31 cellular contexts compared by ENCODE assay signal in the genomic region with DNA sequence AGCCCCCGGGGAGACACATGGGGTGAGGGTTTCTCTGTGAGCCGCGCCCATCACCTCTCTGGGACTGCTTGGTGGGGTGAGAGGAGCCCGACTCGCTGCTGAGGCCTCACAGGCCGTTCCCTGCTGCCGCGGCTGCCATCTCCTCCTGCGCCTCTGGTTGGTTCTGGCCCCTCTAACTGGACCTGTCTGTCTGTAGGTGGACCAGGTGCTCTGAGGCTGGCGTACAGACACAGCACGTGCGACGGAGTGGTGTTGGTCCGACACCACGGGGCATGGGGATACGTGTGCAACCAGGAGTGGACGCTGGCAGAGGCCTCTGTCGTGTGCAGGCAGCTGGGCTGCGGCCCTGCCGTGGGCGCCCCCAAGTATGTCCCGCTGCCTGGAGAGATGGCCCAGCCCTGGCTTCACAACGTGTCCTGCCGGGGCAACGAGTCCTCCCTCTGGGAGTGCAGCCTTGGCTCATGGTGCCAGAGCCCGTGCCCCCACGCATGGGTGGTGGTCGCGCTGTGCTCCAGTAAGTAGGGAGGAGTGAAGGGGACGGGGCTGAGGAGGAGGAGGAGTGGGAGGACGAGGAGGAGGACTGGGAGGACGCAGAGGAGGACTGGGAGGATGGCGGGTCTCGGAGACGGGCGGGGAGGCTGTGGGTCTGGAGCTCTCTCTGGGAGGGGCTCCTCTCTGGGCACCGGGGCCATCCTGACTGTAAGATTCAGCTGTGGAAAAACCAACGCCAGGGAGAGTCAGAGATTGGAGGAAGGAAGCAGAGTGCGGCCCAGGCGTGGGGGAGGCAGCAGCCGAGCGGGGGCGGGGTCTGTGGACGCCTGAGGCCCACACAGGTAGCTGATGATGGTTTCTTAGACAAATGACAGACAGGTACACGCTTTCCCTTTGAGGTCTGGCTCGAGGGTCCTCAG. TPM values are rescaled to one million over a fixed set of nuclear protein-coding genes. Genes with fewer than 3 reads are reported as not detected.
A peak's percentile ranks its signal among the peaks of the same experiment; 100 is the strongest.
DNase-seq lines count a peak whose midpoint lies in the region; ATAC-seq, FAIRE-seq and TF ChIP-seq lines count a peak whose summit lies in the region.
"Had no signal": no experiment of that assay in that cellular context is flagged by ENCODE, and none has a peak within 500 bp of the region (broad histone marks: within the 10 kb centered on the region; RNA-seq: fewer than 3 reads in every experiment).

No MANE protein-coding gene starts in this region.

- H4K91ac ChIP-seq in IMR-90 (ENCODE audit: insufficient read depth, low read depth, low read length), result no peak overlapping the region

- H3K4ac ChIP-seq in IMR-90 (ENCODE audit: low read depth, low read length), result no peak overlapping the region

- no peak overlapping the region for H4K8ac ChIP-seq in IMR-90 (ENCODE audit: low read depth in 2 of 2, low read length in 2 of 2)

- H3K36me3 ChIP-seq in IMR-90 (ENCODE audit: control insufficient read depth, insufficient read depth, low read length), result no peaks in the 10 kb centered on the region
- H3K36me3 ChIP-seq: brain microvascular endothelial cell had no signal

- no peak overlapping the region for H3K9ac ChIP-seq in IMR-90 (ENCODE audit: low read depth, low read length)

- TF ChIP-seq RAD21 in IMR-90 (IDR thresholded peaks at IDR 0.05; ENCODE audit: low read length), result no peak

- no peaks in the 10 kb centered on the region for H3K27me3 ChIP-seq in IMR-90 (ENCODE audit: control insufficient read depth, insufficient read depth, low read length)
- H3K27me3 ChIP-seq: brain microvascular endothelial cell had no signal

- H3K4me3 Mint-ChIP-seq in activated CD4-positive, alpha-beta T cell treated with anti-CD3 and anti-CD28 coated beads, Interleukin-2, amount 10 ng/mL, durations not matched to agents 24 days and 14 days, result no peak overlapping the region
- H3K4me3 Mint-ChIP-seq in stimulated activated effector memory CD8-positive, alpha-beta T cell treated with anti-CD3 and anti-CD28 coated beads, Interleukin-12 subunit alpha, Interleukin-12 subunit beta, amount 100 ng/mL, for 72 hours, result peak overlapping the region; percentile 81
- H3K4me3 Mint-ChIP-seq: activated B cell treated with CpG ODN at 0.5 μM for 24 hours; activated CD4-positive, alpha-beta memory T cell treated with anti-CD3 and anti-CD28 coated beads, Interleukin-2, amount 10 ng/mL, durations not matched to agents 7 days and 5 days; activated naive CD4-positive, alpha-beta T cell treated with anti-CD3 and anti-CD28 coated beads, Interleukin-2, amount 50 U/mL, for 24 hours; H9; naive thymus-derived CD4-positive, alpha-beta T cell had no signal

- TF ChIP-seq POLR2A in IMR-90 (IDR thresholded peaks at IDR 0.05; ENCODE audit: low read depth, low read length), result no peak

- no peak overlapping the region for H2AK9ac ChIP-seq in IMR-90 (replicated peaks; ENCODE audit: low read depth, low read length, poor library complexity)

- no peaks in the 10 kb centered on the region for H3K4me1 ChIP-seq in IMR-90 (ENCODE audit: control insufficient read depth, insufficient read depth, low read length)
- H3K4me1 ChIP-seq: Caco-2 had no signal

- H3K4me1 Mint-ChIP-seq in activated CD4-positive, alpha-beta T cell treated with anti-CD3 and anti-CD28 coated beads, Interleukin-2, amount 10 ng/mL, durations not matched to agents 24 days and 14 days, result no peaks in the 10 kb centered on the region
- peaks cover 34% of the 10 kb centered on the region for H3K4me1 Mint-ChIP-seq in stimulated activated effector memory CD8-positive, alpha-beta T cell treated with anti-CD3 and anti-CD28 coated beads, Interleukin-12 subunit alpha, Interleukin-12 subunit beta, amount 100 ng/mL, for 72 hours
- H3K4me1 Mint-ChIP-seq: activated B cell treated with CpG ODN at 0.5 μM for 24 hours; activated naive CD4-positive, alpha-beta T cell treated with anti-CD3 and anti-CD28 coated beads, Interleukin-2, amount 50 U/mL, for 24 hours; H9 had no signal

- TF ChIP-seq CTCF in IMR-90 (conservative IDR thresholded peaks at IDR 0.05; ENCODE audit: low read depth, low read length), result no peak
- no peak for TF ChIP-seq CTCF in D721Med (IDR thresholded peaks at IDR 0.05; ENCODE audit: insufficient read depth, missing control alignments)

- no peak overlapping the region for H4K5ac ChIP-seq in IMR-90 (ENCODE audit: low read depth, low read length)

- H2AFZ ChIP-seq in IMR-90 (replicated peaks; ENCODE audit: low read length, poor library complexity), result peak overlapping the region; percentile 14

- no peak overlapping the region for H2BK5ac ChIP-seq in IMR-90 (ENCODE audit: low read depth, low read length, poor library complexity, severe bottlenecking)

- BruUV-seq in IMR-90 (replicated peaks; lab: Mats Ljungman, UMichigan), result no TSS peak

- H3K56ac ChIP-seq in IMR-90 (ENCODE audit: extremely low read depth, insufficient read depth, low read length), result no peak overlapping the region

- in situ Hi-C loops in IMR-90 (cut with MboI; ENCODE audit: low sequenced_read_pairs), result no loop called here

- no peak overlapping the region for H2BK120ac ChIP-seq in IMR-90 (ENCODE audit: low read depth, low read length)

- dilution Hi-C loops in IMR-90 (cut with HindIII; ENCODE audit: low sequenced_read_pairs, unreplicated experiment), result no loop called here

- WGBS in IMR-90 (ENCODE audit: extremely low coverage in 2 of 2, insufficient read length in 1 of 2), 2 experiments, result 83% methylated on average over 24 of the region's 46 CpGs; no CpG with 5 or more reads in 1 of the 2 experiments

- no peak overlapping the region for H3K4me3 ChIP-seq in IMR-90 (ENCODE audit: insufficient read depth, low read depth, low read length)

- H3K79me1 ChIP-seq in IMR-90 (ENCODE audit: low read depth in 1 of 2, low read length in 2 of 2), result no peaks in the 10 kb centered on the region

- no peak overlapping the region for H3K23ac ChIP-seq in IMR-90 (ENCODE audit: low read depth, low read length)

- H4K20me1 ChIP-seq in IMR-90 (ENCODE audit: insufficient read depth, low read length), result no peaks in the 10 kb centered on the region

- H2AK5ac ChIP-seq in IMR-90 (ENCODE audit: low read depth, low read length), result no peak overlapping the region

- no peak for FAIRE-seq in D721Med (lab: Jason Lieb, UNC)

- no peak overlapping the region for H2BK15ac ChIP-seq in IMR-90 (ENCODE audit: low read depth, low read length)

- H3K9me3 Mint-ChIP-seq in activated CD4-positive, alpha-beta T cell treated with anti-CD3 and anti-CD28 coated beads, Interleukin-2, amount 10 ng/mL, durations not matched to agents 24 days and 14 days, result no peaks in the 10 kb centered on the region
- no peaks in the 10 kb centered on the region for H3K9me3 Mint-ChIP-seq in stimulated activated effector memory CD8-positive, alpha-beta T cell treated with anti-CD3 and anti-CD28 coated beads, Interleukin-12 subunit alpha, Interleukin-12 subunit beta, amount 100 ng/mL, for 72 hours
- H3K9me3 Mint-ChIP-seq: activated B cell treated with CpG ODN at 0.5 μM for 24 hours; activated CD4-positive, alpha-beta memory T cell treated with anti-CD3 and anti-CD28 coated beads, Interleukin-2, amount 10 ng/mL, durations not matched to agents 7 days and 5 days; activated naive CD4-positive, alpha-beta T cell treated with anti-CD3 and anti-CD28 coated beads, Interleukin-2, amount 50 U/mL, for 24 hours; naive thymus-derived CD4-positive, alpha-beta T cell had no signal

- peak; percentile 47 for DNase-seq in activated CD4-positive, alpha-beta T cell treated with anti-CD3 and anti-CD28 coated beads, Interleukin-2, amount 10 ng/mL, durations not matched to agents 24 days and 14 days
- no peak for DNase-seq in activated CD4-positive, alpha-beta T cell treated with anti-CD3 and anti-CD28 coated beads, Interleukin-2, amount 50 U/mL, for 4 hours
- no peak for DNase-seq in IMR-90
- peak; percentile 11 for DNase-seq in left kidney (ENCODE audit: low read depth, low spot score)
- DNase-seq in stimulated activated effector memory CD8-positive, alpha-beta T cell treated with anti-CD3 and anti-CD28 coated beads, Interleukin-12 subunit alpha, Interleukin-12 subunit beta, amount 100 ng/mL, for 72 hours (ENCODE audit: low spot score in 2 of 2), result peak in 1 of 2 donors; percentile 42
- no peak for DNase-seq in D721Med (ENCODE audit: insufficient read length, low spot score)
- DNase-seq in MV-4-11 (lab: John Stamatoyannopoulos, UW), result no peak
- DNase-seq: activated B cell treated with CpG ODN at 0.5 μM for 24 hours; activated CD8-positive, alpha-beta memory T cell treated with anti-CD3 and anti-CD28 coated beads, Interleukin-2, amount 50 U/mL, for 4 hours; amygdala; brain microvascular endothelial cell; Caco-2; DMS79 treated with DMSO at 0.1 percent for 48 hours; effector CD4-positive, alpha-beta T cell; GDM1; H9; hippocampal formation; midbrain; naive thymus-derived CD4-positive, alpha-beta T cell; NCI-H1694; NCI-H82; stimulated activated CD4-positive, alpha-beta T cell treated with anti-CD3 and anti-CD28 coated beads, Interleukin-4, amount 100 ng/mL, for 24 hours; trophoblast cell had no signal

- H3K14ac ChIP-seq in IMR-90 (replicated peaks; ENCODE audit: low read depth, low read length), result no peak overlapping the region

- ATAC-seq in IMR-90 (ENCODE audit: low read depth) (no peak), HG03135 (IDR thresholded peaks at IDR 0.05; ENCODE audit: unreplicated experiment) (no peak)
- ATAC-seq in stimulated activated effector memory CD8-positive, alpha-beta T cell treated with anti-CD3 and anti-CD28 coated beads, Interleukin-12 subunit alpha, Interleukin-12 subunit beta, amount 100 ng/mL, for 72 hours, result no peak
- ATAC-seq: left lobe of liver; naive thymus-derived CD4-positive, alpha-beta T cell had no signal

- H3K27ac Mint-ChIP-seq in activated CD4-positive, alpha-beta T cell treated with anti-CD3 and anti-CD28 coated beads, Interleukin-2, amount 10 ng/mL, durations not matched to agents 24 days and 14 days, result no peak overlapping the region
- peak overlapping the region; percentile 46 for H3K27ac Mint-ChIP-seq in stimulated activated effector memory CD8-positive, alpha-beta T cell treated with anti-CD3 and anti-CD28 coated beads, Interleukin-12 subunit alpha, Interleukin-12 subunit beta, amount 100 ng/mL, for 72 hours
- H3K27ac Mint-ChIP-seq: activated B cell treated with CpG ODN at 0.5 μM for 24 hours; activated CD4-positive, alpha-beta memory T cell treated with anti-CD3 and anti-CD28 coated beads, Interleukin-2, amount 10 ng/mL, durations not matched to agents 7 days and 5 days; activated naive CD4-positive, alpha-beta T cell treated with anti-CD3 and anti-CD28 coated beads, Interleukin-2, amount 50 U/mL, for 24 hours; H9; naive thymus-derived CD4-positive, alpha-beta T cell had no signal

- no peak overlapping the region for H2BK20ac ChIP-seq in IMR-90 (ENCODE audit: low read depth, low read length)

- no peak overlapping the region for H3K18ac ChIP-seq in IMR-90 (ENCODE audit: low read depth, low read length)

- H3K4me2 ChIP-seq in IMR-90 (ENCODE audit: low read depth, low read length), result no peak overlapping the region

- POLR2A ChIA-PET in IMR-90 (lab: Charles Lee; ENCODE audit: unreplicated experiment), result no interaction called here

- intact Hi-C loops in activated CD4-positive, alpha-beta T cell treated with anti-CD3 and anti-CD28 coated beads, Interleukin-2, amount 10 ng/mL, durations not matched to agents 24 days and 14 days (cut with micrococcal nuclease), result no loop called here
- intact Hi-C loops in IMR-90 (cut with micrococcal nuclease), result no loop called here

- no peaks in the 10 kb centered on the region for H3K27me3 Mint-ChIP-seq in activated CD4-positive, alpha-beta T cell treated with anti-CD3 and anti-CD28 coated beads, Interleukin-2, amount 10 ng/mL, durations not matched to agents 24 days and 14 days
- H3K27me3 Mint-ChIP-seq: activated B cell treated with CpG ODN at 0.5 μM for 24 hours; activated naive CD4-positive, alpha-beta T cell treated with anti-CD3 and anti-CD28 coated beads, Interleukin-2, amount 50 U/mL, for 24 hours; naive thymus-derived CD4-positive, alpha-beta T cell had no signal

- CTCF ChIA-PET in IMR-90 (lab: Yijun Ruan, JAX), result no interaction called here

- no peak overlapping the region for H3K27ac ChIP-seq in IMR-90 (ENCODE audit: insufficient read depth, low read length)
- H3K27ac ChIP-seq: brain microvascular endothelial cell, C4-2B had no signal

- no peaks in the 10 kb centered on the region for H3K36me3 Mint-ChIP-seq in activated CD4-positive, alpha-beta T cell treated with anti-CD3 and anti-CD28 coated beads, Interleukin-2, amount 10 ng/mL, durations not matched to agents 24 days and 14 days (ENCODE audit: low read depth)
- peaks cover 61% of the 10 kb centered on the region for H3K36me3 Mint-ChIP-seq in stimulated activated effector memory CD8-positive, alpha-beta T cell treated with anti-CD3 and anti-CD28 coated beads, Interleukin-12 subunit alpha, Interleukin-12 subunit beta, amount 100 ng/mL, for 72 hours
- H3K36me3 Mint-ChIP-seq: activated naive CD4-positive, alpha-beta T cell treated with anti-CD3 and anti-CD28 coated beads, Interleukin-2, amount 50 U/mL, for 24 hours had no signal

- no peaks in the 10 kb centered on the region for H3K9me3 ChIP-seq in IMR-90 (ENCODE audit: control insufficient read depth, insufficient read depth, low read length)
- H3K9me3 ChIP-seq: Caco-2 had no signal

- no peaks in the 10 kb centered on the region for H3K9me1 ChIP-seq in IMR-90 (ENCODE audit: insufficient read depth, low read length)

RNA-seq across cellular contexts. Expression of a gene that starts 2.6 kb away (rescaled TPM):
- total RNA-seq in activated CD4-positive, alpha-beta T cell treated with anti-CD3 and anti-CD28 coated beads, Interleukin-2, amount 10 ng/mL, durations not matched to agents 24 days and 14 days, result 0.76 and 0.77 TPM in 2 replicates
- total RNA-seq in IMR-90 (2012; rRNA removed), result 0.28 and 0.54 TPM in 2 replicates
- polyA plus RNA-seq in IMR-90 (2012; rRNA removed), result 1.5 and 2.1 TPM in 2 replicates
- 0.25 and 0.37 TPM in 2 replicates for polyA plus RNA-seq in IMR-90 (2012; cell fraction: cytosol; rRNA removed)
- polyA plus RNA-seq in IMR-90 (2012; cell fraction: nucleus; rRNA removed; ENCODE audit: low replicate concordance), result 17.8 and 19.7 TPM in 2 replicates
- total RNA-seq: A172 had no signal

RNA-seq across cellular contexts. Expression of a gene that starts 31.9 kb away (rescaled TPM):
- total RNA-seq in activated CD4-positive, alpha-beta T cell treated with anti-CD3 and anti-CD28 coated beads, Interleukin-2, amount 10 ng/mL, durations not matched to agents 24 days and 14 days, result not detected in 2 replicates
- 0.28 and 0.36 TPM in 2 replicates for total RNA-seq in IMR-90 (2012; rRNA removed)
- polyA plus RNA-seq in IMR-90 (2012; rRNA removed), result 2.3 and 2.4 TPM in 2 replicates
- 1.4 and 2.4 TPM in 2 replicates for polyA plus RNA-seq in IMR-90 (2012; cell fraction: cytosol; rRNA removed)
- 0.46 and 1.0 TPM in 2 replicates for polyA plus RNA-seq in IMR-90 (2012; cell fraction: nucleus; rRNA removed; ENCODE audit: low replicate concordance)
- total RNA-seq: A172; activated B cell treated with CpG ODN at 0.5 μM for 24 hours; activated CD4-positive, alpha-beta memory T cell treated with anti-CD3 and anti-CD28 coated beads, Interleukin-2, amount 10 ng/mL, durations not matched to agents 7 days and 5 days; Caco-2; naive thymus-derived CD4-positive, alpha-beta T cell; pulmonary artery endothelial cell; SK-MEL-5 had no signal

Comparison
In these comparisons a context has a peak if more than half of its experiments do, and no peak if none do; other contexts are left out.
1. DNase-seq: peak in activated CD4-positive, alpha-beta T cell treated with anti-CD3 and anti-CD28 coated beads, Interleukin-2, amount 10 ng/mL, durations not matched to agents 24 days and 14 days (single experiment) and left kidney (single experiment); none in activated CD4-positive, alpha-beta T cell treated with anti-CD3 and anti-CD28 coated beads, Interleukin-2, amount 50 U/mL, for 4 hours (0 of 2), IMR-90 (single experiment), D721Med (single experiment) and MV-4-11 (single experiment).